In genomic region chr9:133608881-133609280, GRCh38 we compare ENCODE assay signal across 25 cellular contexts. TPM values are rescaled to one million over a fixed set of nuclear protein-coding genes. Genes with fewer than 3 reads are reported as not detected.
DNase-seq lines count a peak whose midpoint lies in the region; ATAC-seq, FAIRE-seq and TF ChIP-seq lines count a peak whose summit lies in the region.
"Had no signal": no experiment of that assay in that cellular context is flagged by ENCODE, and none has a peak within 500 bp of the region (broad histone marks: within the 10 kb centered on the region; RNA-seq: fewer than 3 reads in every experiment).

No MANE protein-coding gene starts in this region.

- CTCF ChIA-PET in A549 (lab: Yijun Ruan, JAX), result interaction anchor here (1.2 kb wide), 1 partner anchor 277 kb away, joined by 3 read pairs; no protein-coding TSS in a partner anchor

- H3T11ph ChIP-seq in H9 (ENCODE audit: low read length), result no peak overlapping the region

- H3K56ac ChIP-seq in H9 (ENCODE audit: insufficient read length, low read depth, low read length) (no peak overlapping the region), mesendoderm (ENCODE audit: low read length) (no peak overlapping the region)

- WGBS in A549 (ENCODE audit: missing lambda C conversion rate), result no CpG with 5 or more reads among the region's 40 CpGs
- no CpG with 5 or more reads among the region's 40 CpGs for WGBS in H9 (ENCODE audit: extremely low coverage, insufficient read length, low lambda C conversion rate)
- WGBS in mesendoderm (ENCODE audit: extremely low coverage, insufficient coverage, low lambda C conversion rate), result no CpG with 5 or more reads among the region's 40 CpGs

- H2BK20ac ChIP-seq in H9 (ENCODE audit: low read depth, low read length, poor library complexity, severe bottlenecking), result no peak overlapping the region

- no peak overlapping the region; the same call in 1 of the 2 replicates for H2BK15ac ChIP-seq in H9 (ENCODE audit: low read depth, low read length)
- no peak overlapping the region for H2BK15ac ChIP-seq in mesendoderm (replicated peaks; ENCODE audit: low read depth)

- H3K36me3 Mint-ChIP-seq in H9 (ENCODE audit: insufficient read depth in 1 of 3, low read depth in 3 of 3), result no peaks in the 10 kb centered on the region
- H3K36me3 Mint-ChIP-seq: mesothelial cell of epicardium, natural killer cell had no signal

- no peaks in the 10 kb centered on the region for H3K79me1 ChIP-seq in H9 (ENCODE audit: insufficient read depth, low read depth, low read length, poor library complexity, severe bottlenecking)
- H3K79me1 ChIP-seq in mesendoderm (ENCODE audit: low read length), result no peaks in the 10 kb centered on the region

- H2BK12ac ChIP-seq in H9 (ENCODE audit: insufficient read length, low read depth, low read length), result no peak overlapping the region

- ATAC-seq in A549 (no peak), GM18502 (IDR thresholded peaks at IDR 0.05; ENCODE audit: poor library complexity, unreplicated experiment) (no peak)
- ATAC-seq in stimulated activated naive CD8-positive, alpha-beta T cell treated with anti-CD3 and anti-CD28 coated beads, Interleukin-15, amount 100 ng/mL, for 72 hours, result no peak

- H2BK120ac ChIP-seq in H9 (ENCODE audit: low read depth, low read length, poor library complexity, severe bottlenecking) (no peak overlapping the region), mesendoderm (ENCODE audit: low read depth, low read length) (no peak overlapping the region)

- H4K8ac ChIP-seq in H9 (replicated peaks; ENCODE audit: insufficient read length, low read depth, low read length) (no peak overlapping the region), mesendoderm (ENCODE audit: low read depth, low read length) (no peak overlapping the region)

- TF ChIP-seq RAD21 in A549 (conservative IDR thresholded peaks at IDR 0.05 in 1 of 2, IDR thresholded peaks at IDR 0.05 in 1 of 2), result no peak

- H3K4me3 ChIP-seq in A549, result no peak overlapping the region; the same call in 2 of the 3 replicates
- H3K4me3 ChIP-seq in coronary artery, result peak overlapping the region; percentile 50
- H3K4me3 ChIP-seq in mesendoderm (ENCODE audit: low read length), result no peak overlapping the region
- H3K4me3 ChIP-seq in ascending aorta, result no peak overlapping the region
- H3K4me3 ChIP-seq: right lobe of liver, upper lobe of right lung had no signal

- H2AFZ ChIP-seq in H9 (ENCODE audit: low read length), result no peak overlapping the region

- intact Hi-C loops in ascending aorta (cut with DNase I), result no loop called here

- DNase-seq in A549 (ENCODE audit: low read depth in 1 of 2, low spot score in 1 of 2) (no peak), H9 (no peak), coronary artery (ENCODE audit: low spot score) (no peak), mesendoderm (no peak), ascending aorta (ENCODE audit: low spot score in 2 of 2) (no peak)
- DNase-seq in stimulated activated naive CD8-positive, alpha-beta T cell treated with anti-CD3 and anti-CD28 coated beads, Interleukin-15, amount 100 ng/mL, for 72 hours, result no peak
- DNase-seq in activated effector memory CD4-positive, alpha-beta T cell treated with anti-CD3 and anti-CD28 coated beads, Interleukin-2, amount 50 U/mL, for 16 hours, result no peak
- DNase-seq: activated CD4-positive, alpha-beta memory T cell treated with anti-CD3 and anti-CD28 coated beads, Interleukin-2, amount 10 ng/mL, durations not matched to agents 7 days and 5 days; foreskin keratinocyte; NCI-H1930; NCI-H226; NCI-H748 treated with DMSO at 0.1 percent for 48 hours; T1000; upper lobe of right lung had no signal

- H2BK5ac ChIP-seq in H9 (ENCODE audit: insufficient read length, low read length) (no peak overlapping the region), mesendoderm (ENCODE audit: low read length) (no peak overlapping the region)

- H3K4ac ChIP-seq in H9 (ENCODE audit: low read depth, low read length) (no peak overlapping the region), mesendoderm (ENCODE audit: low read depth, low read length) (no peak overlapping the region)

- H4K5ac ChIP-seq in H9 (ENCODE audit: insufficient read length, low read depth, low read length) (no peak overlapping the region), mesendoderm (ENCODE audit: low read length) (no peak overlapping the region)

- H3K18ac ChIP-seq in H9 (ENCODE audit: insufficient read length, low read depth, low read length) (no peak overlapping the region), mesendoderm (ENCODE audit: low read length) (no peak overlapping the region)

- H3K14ac ChIP-seq in H9 (ENCODE audit: insufficient read depth, low read length), result peak overlapping the region; percentile 53; the same call in 1 of the 2 replicates

- H3K27ac ChIP-seq in A549 (no peak overlapping the region), H9 (ENCODE audit: insufficient read length, low read depth, low read length) (no peak overlapping the region), coronary artery (no peak overlapping the region), mesendoderm (ENCODE audit: low read depth, low read length) (no peak overlapping the region), ascending aorta (no peak overlapping the region)
- H3K27ac ChIP-seq: foreskin keratinocyte, KMS-11, pancreas, right lobe of liver, upper lobe of right lung had no signal

- H3K79me2 ChIP-seq in H9 (ENCODE audit: insufficient read depth, low read length) (no peaks in the 10 kb centered on the region), mesendoderm (ENCODE audit: control insufficient read depth, insufficient read depth, low read length) (no peaks in the 10 kb centered on the region)

- H3K36me3 ChIP-seq in mesendoderm (ENCODE audit: control insufficient read depth, insufficient read depth, low read length) (no peaks in the 10 kb centered on the region), ascending aorta (no peaks in the 10 kb centered on the region)
- H3K36me3 ChIP-seq: adrenal gland, pancreas, right lobe of liver, upper lobe of right lung had no signal

- POLR2A ChIA-PET in A549 (lab: Yijun Ruan, JAX), result no interaction called here

- H3K9me3 Mint-ChIP-seq in H9, result no peaks in the 10 kb centered on the region; a peak in 1 of 5 replicates
- no peaks in the 10 kb centered on the region for H3K9me3 Mint-ChIP-seq in stimulated activated naive CD8-positive, alpha-beta T cell treated with anti-CD3 and anti-CD28 coated beads, Interleukin-15, amount 100 ng/mL, for 72 hours
- H3K9me3 Mint-ChIP-seq: activated CD4-positive, alpha-beta memory T cell treated with anti-CD3 and anti-CD28 coated beads, Interleukin-2, amount 10 ng/mL, durations not matched to agents 7 days and 5 days; mesothelial cell of epicardium; natural killer cell had no signal

- H4K20me1 ChIP-seq in H9 (ENCODE audit: control insufficient read depth, insufficient read depth, insufficient read length), result no peaks in the 10 kb centered on the region

- H4K91ac ChIP-seq in H9 (ENCODE audit: insufficient read length, low read depth, low read length), result no peak overlapping the region

- no peak overlapping the region for H2AK5ac ChIP-seq in H9 (ENCODE audit: insufficient read length, low read length)
- no peak overlapping the region for H2AK5ac ChIP-seq in mesendoderm (ENCODE audit: low read length)

- TF ChIP-seq CTCF in A549 (IDR thresholded peaks at IDR 0.05) (no peak), H9 (conservative IDR thresholded peaks at IDR 0.05) (no peak), coronary artery (IDR thresholded peaks at IDR 0.05) (no peak), ascending aorta (IDR thresholded peaks at IDR 0.05) (no peak)

- peak overlapping the region; percentile 15 to 44; a peak in 3 of 5 replicates for H3K4me3 Mint-ChIP-seq in H9
- H3K4me3 Mint-ChIP-seq in stimulated activated naive CD8-positive, alpha-beta T cell treated with anti-CD3 and anti-CD28 coated beads, Interleukin-15, amount 100 ng/mL, for 72 hours, result no peak overlapping the region
- H3K4me3 Mint-ChIP-seq: activated CD4-positive, alpha-beta memory T cell treated with anti-CD3 and anti-CD28 coated beads, Interleukin-2, amount 10 ng/mL, durations not matched to agents 7 days and 5 days; natural killer cell had no signal

- TF ChIP-seq EP300 in A549 (IDR thresholded peaks at IDR 0.05), result no peak

- peaks cover 8% of the 10 kb centered on the region; the same call in 1 of the 2 replicates for H3K27me3 ChIP-seq in H9 (ENCODE audit: insufficient read depth, low read length)
- H3K27me3 ChIP-seq in mesendoderm (ENCODE audit: insufficient read depth, low read length, poor library complexity), result peaks cover 4% of the 10 kb centered on the region
- peaks cover 4% of the 10 kb centered on the region for H3K27me3 ChIP-seq in ascending aorta

- no peaks in the 10 kb centered on the region for H3K4me1 ChIP-seq in A549
- H3K4me1 ChIP-seq in H9 (ENCODE audit: insufficient read depth, low read length), result no peaks in the 10 kb centered on the region
- no peaks in the 10 kb centered on the region for H3K4me1 ChIP-seq in mesendoderm (ENCODE audit: control insufficient read depth, low read depth, low read length)
- H3K4me1 ChIP-seq in ascending aorta, result no peaks in the 10 kb centered on the region
- H3K4me1 ChIP-seq: adrenal gland, foreskin keratinocyte, pancreas, right lobe of liver, upper lobe of right lung had no signal

- H3K27me3 Mint-ChIP-seq in H9 (ENCODE audit: low read depth), result peaks cover 78% of the 10 kb centered on the region
- H3K27me3 Mint-ChIP-seq in stimulated activated naive CD8-positive, alpha-beta T cell treated with anti-CD3 and anti-CD28 coated beads, Interleukin-15, amount 100 ng/mL, for 72 hours, result peaks cover 73% of the 10 kb centered on the region

- peaks cover 3% of the 10 kb centered on the region for H3K23me2 ChIP-seq in H9 (ENCODE audit: insufficient read length, low read depth, low read length, poor library complexity, severe bottlenecking)

- H3K9ac ChIP-seq in H9 (ENCODE audit: extremely low read depth, insufficient read length, low read length) (no peak overlapping the region), mesendoderm (ENCODE audit: low read length) (peak overlapping the region; percentile 18)
- H3K9ac ChIP-seq: KMS-11 had no signal

- FAIRE-seq in A549 (lab: Jason Lieb, UNC), result no peak
- FAIRE-seq: D721Med, H54, pancreas had no signal

- H3K4me2 ChIP-seq in A549 (peak overlapping the region; percentile 57; the same call in 2 of the 3 replicates), H9 (ENCODE audit: insufficient read depth, insufficient read length, low read length) (peak overlapping the region; percentile 43), mesendoderm (ENCODE audit: low read length) (peak overlapping the region; percentile 39)
- H3K4me2 ChIP-seq: KMS-11 had no signal

- H3K4me1 Mint-ChIP-seq in H9, result peaks cover 9 to 29% of the 10 kb centered on the region in 2 experiments
- peaks cover 24% of the 10 kb centered on the region for H3K4me1 Mint-ChIP-seq in stimulated activated naive CD8-positive, alpha-beta T cell treated with anti-CD3 and anti-CD28 coated beads, Interleukin-15, amount 100 ng/mL, for 72 hours
- H3K4me1 Mint-ChIP-seq: activated CD4-positive, alpha-beta memory T cell treated with anti-CD3 and anti-CD28 coated beads, Interleukin-2, amount 10 ng/mL, durations not matched to agents 7 days and 5 days; mesothelial cell of epicardium had no signal

- H3K9me3 ChIP-seq in A549 (no peaks in the 10 kb centered on the region), H9 (ENCODE audit: control insufficient read depth, low read depth, low read length) (no peaks in the 10 kb centered on the region), ascending aorta (no peaks in the 10 kb centered on the region)
- H3K9me3 ChIP-seq: adrenal gland, pancreas, right lobe of liver, upper lobe of right lung had no signal

- H3K27ac Mint-ChIP-seq in H9, result no peak overlapping the region
- no peak overlapping the region for H3K27ac Mint-ChIP-seq in stimulated activated naive CD8-positive, alpha-beta T cell treated with anti-CD3 and anti-CD28 coated beads, Interleukin-15, amount 100 ng/mL, for 72 hours
- H3K27ac Mint-ChIP-seq: activated CD4-positive, alpha-beta memory T cell treated with anti-CD3 and anti-CD28 coated beads, Interleukin-2, amount 10 ng/mL, durations not matched to agents 7 days and 5 days; mesothelial cell of epicardium; natural killer cell had no signal

- H3K23ac ChIP-seq in H9 (ENCODE audit: insufficient read length, low read depth, low read length), result no peak overlapping the region
- no peak overlapping the region for H3K23ac ChIP-seq in mesendoderm (ENCODE audit: low read length)

- TF ChIP-seq POLR2A in A549 (IDR thresholded peaks at IDR 0.05; ENCODE audit: low read length), result no peak

RNA-seq across cellular contexts. Expression of gene FAM163B, which starts 0.3 kb away (rescaled TPM):
- polyA plus RNA-seq in A549 (2011; rRNA removed) (not detected in 2 replicates), A549 (2017; fragmentation: RNase III; extraction: RNeasy Plus Mini Kit Qiagen cat#74134 plus additional on column Dnase treatment) (not detected in 3 replicates)
- polyA plus RNA-seq in A549 (2012; cell fraction: cytosol; rRNA removed), result not detected in 2 replicates
- polyA plus RNA-seq in A549 (2012; cell fraction: nucleus; rRNA removed), result not detected in 2 replicates
- not detected in 2 replicates for polyA minus RNA-seq in A549 (2011; rRNA and poly(A)+ RNA removed)
- total RNA-seq in H9 (2021) (0.39 and 0.64 TPM in 2 replicates), ascending aorta (not detected)
- 0.14 TPM for polyA plus RNA-seq in mesendoderm (2013, experiment 1 of 2)
- polyA plus RNA-seq in mesendoderm (2013, experiment 2 of 2), result 0.13 TPM
- total RNA-seq: activated CD4-positive, alpha-beta memory T cell treated with anti-CD3 and anti-CD28 coated beads, Interleukin-2, amount 10 ng/mL, durations not matched to agents 7 days and 5 days; foreskin keratinocyte; natural killer cell; pancreas; upper lobe of right lung had no signal
- polyA plus RNA-seq: AG04450, esophagus, foreskin keratinocyte, pancreas had no signal

RNA-seq across cellular contexts. Expression of gene DBH, which starts 27.3 kb away (rescaled TPM):
- not detected in 2 replicates for polyA plus RNA-seq in A549 (2011; rRNA removed)
- polyA plus RNA-seq in A549 (2012; cell fraction: cytosol; rRNA removed), result not detected in 2 replicates
- not detected in 2 replicates for polyA plus RNA-seq in A549 (2012; cell fraction: nucleus; rRNA removed)
- polyA plus RNA-seq in A549 (2017; fragmentation: RNase III; extraction: RNeasy Plus Mini Kit Qiagen cat#74134 plus additional on column Dnase treatment), result not detected in 3 replicates
- polyA minus RNA-seq in A549 (2011; rRNA and poly(A)+ RNA removed), result not detected in 2 replicates
- total RNA-seq in H9 (2021), result not detected in 2 replicates
- polyA plus RNA-seq in mesendoderm (2013, experiment 1 of 2), result 0.03 TPM
- not detected for polyA plus RNA-seq in mesendoderm (2013, experiment 2 of 2)
- total RNA-seq in ascending aorta, result not detected
- total RNA-seq: activated CD4-positive, alpha-beta memory T cell treated with anti-CD3 and anti-CD28 coated beads, Interleukin-2, amount 10 ng/mL, durations not matched to agents 7 days and 5 days; foreskin keratinocyte; mesothelial cell of epicardium; natural killer cell; pancreas; upper lobe of right lung had no signal
- polyA plus RNA-seq: AG04450, foreskin keratinocyte had no signal

Comparison
In these comparisons a context has a peak if more than half of its experiments do, and no peak if none do; other contexts are left out.
1. H3K4me3 Mint-ChIP-seq: peak in H9 (2 of 2); none in stimulated activated naive CD8-positive, alpha-beta T cell treated with anti-CD3 and anti-CD28 coated beads, Interleukin-15, amount 100 ng/mL, for 72 hours (0 of 2).
2. Peak in every context shown above with its lines, with median percentiles within 50 percentile points of each other: H3K4me2 ChIP-seq.